ENCODE assay signal across 19 cellular contexts in genomic region chr19:1052349-1052967, GRCh38. TPM values are rescaled to one million over a fixed set of nuclear protein-coding genes. Genes with fewer than 3 reads are reported as not detected.
"Had no signal": no experiment of that assay in that cellular context is flagged by ENCODE, and none has a peak within 500 bp of the region (broad histone marks: within the 10 kb centered on the region; RNA-seq: fewer than 3 reads in every experiment).

No MANE protein-coding gene starts in this region.

- ATAC-seq: activated T-cell treated with anti-CD3 and anti-CD28 coated beads, Interleukin-2, amount 50 U/mL, for 72 hours; natural killer cell; stimulated activated naive CD8-positive, alpha-beta T cell treated with anti-CD3 and anti-CD28 coated beads, Interleukin-15, Interleukin-2, amounts not matched to agents 100 U/mL and 50 U/mL, for 24 hours had no signal

- FAIRE-seq: frontal cortex had no signal

- H3K27me3 Mint-ChIP-seq: activated B cell treated with CpG ODN at 0.5 μM for 24 hours, type B pancreatic cell had no signal

- H3K4me1 Mint-ChIP-seq: endodermal cell had no signal

- H3K36me3 Mint-ChIP-seq: natural killer cell had no signal

- DNase-seq: activated B cell treated with CpG ODN at 0.5 μM for 24 hours; activated CD4-positive, alpha-beta T cell treated with anti-CD3 and anti-CD28 coated beads, Interleukin-2, amount 50 U/mL, for 1 hour; activated T-cell treated with anti-CD3 and anti-CD28 coated beads, Interleukin-2, amount 50 U/mL, for 72 hours; dermis blood vessel endothelial cell; endodermal cell; head of caudate nucleus; kidney glomerular epithelial cell; mesendoderm; natural killer cell; stimulated activated CD4-positive, alpha-beta T cell treated with anti-CD3 and anti-CD28 coated beads, Interleukin-15, amount 100 ng/mL, for 24 hours; stimulated activated CD4-positive, alpha-beta T cell treated with anti-CD3 and anti-CD28 coated beads, Interleukin-4, amount 100 ng/mL, for 1 hour; stimulated activated naive CD8-positive, alpha-beta T cell treated with anti-CD3 and anti-CD28 coated beads, Interleukin-15, Interleukin-2, amounts not matched to agents 100 U/mL and 50 U/mL, for 24 hours had no signal

- H3K4me3 ChIP-seq: skin epidermis had no signal

- H3K9me3 Mint-ChIP-seq: activated T-cell treated with anti-CD3 and anti-CD28 coated beads, Interleukin-2, amount 50 U/mL, for 72 hours; endodermal cell; natural killer cell; type B pancreatic cell had no signal

- H3K4me3 Mint-ChIP-seq: activated B cell treated with CpG ODN at 0.5 μM for 24 hours; activated T-cell treated with anti-CD3 and anti-CD28 coated beads, Interleukin-2, amount 50 U/mL, for 72 hours; endodermal cell; natural killer cell; type B pancreatic cell had no signal

- H3K27ac Mint-ChIP-seq: activated B cell treated with CpG ODN at 0.5 μM for 24 hours; activated T-cell treated with anti-CD3 and anti-CD28 coated beads, Interleukin-2, amount 50 U/mL, for 72 hours; endodermal cell; natural killer cell; type B pancreatic cell had no signal

- H3K27ac ChIP-seq: skin epidermis had no signal

RNA-seq across cellular contexts. Expression of gene RNU6-2, which starts 31.1 kb away (rescaled TPM):
- total RNA-seq: activated B cell treated with CpG ODN at 0.5 μM for 24 hours; activated T-cell treated with anti-CD3 and anti-CD28 coated beads, Interleukin-2, amount 50 U/mL, for 72 hours; chondrocyte; dermis blood vessel endothelial cell; endodermal cell; epithelial cell of proximal tubule; frontal cortex; lower leg skin; natural killer cell; T-helper 2 cell treated with Interferon-gamma antibody and Interleukin-4, amounts not matched to agents 100 ng/mL and 5 ng/mL, for 36 hours had no signal
